Comparison of ENCODE assay signal across 8 cellular contexts in the genomic region with DNA sequence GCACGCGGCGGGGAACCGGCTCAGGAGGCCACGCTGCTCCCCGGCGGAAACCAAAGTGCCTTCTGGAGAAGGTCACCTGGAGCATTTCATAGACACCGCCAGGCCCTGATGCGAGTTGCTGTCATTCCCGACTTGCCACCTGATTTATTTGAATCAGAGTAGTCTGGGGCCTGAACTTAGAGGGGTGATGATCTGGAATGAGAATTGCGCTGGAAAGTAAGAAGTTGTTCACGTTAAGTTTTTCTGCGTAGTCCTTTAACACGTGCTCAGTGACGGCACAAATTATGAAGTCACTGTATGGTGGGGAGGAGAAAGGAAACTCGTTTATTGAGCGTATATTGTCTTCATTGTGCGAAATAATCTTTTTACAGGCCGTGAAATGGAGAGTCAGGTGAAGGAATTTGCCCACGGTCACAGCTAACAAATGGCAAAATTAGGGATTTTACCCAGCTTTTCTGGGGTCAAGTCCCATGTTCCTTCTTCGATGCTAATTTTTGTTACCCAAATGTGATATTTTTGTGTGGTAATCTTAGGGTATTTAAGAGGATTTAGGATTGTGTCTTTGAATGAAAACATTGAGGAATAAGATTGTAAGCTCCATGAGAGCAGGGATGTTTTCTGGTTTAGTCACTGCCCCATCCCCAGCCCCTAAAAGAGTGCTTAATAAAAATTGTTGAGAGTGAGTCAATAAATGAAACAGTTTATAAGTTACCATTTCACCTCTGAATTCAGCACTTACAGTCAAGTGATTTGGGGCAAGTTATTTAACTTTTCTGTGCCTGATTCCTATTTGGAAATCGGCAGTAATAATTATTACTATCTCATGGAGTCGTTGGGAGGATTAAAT. TPM values are rescaled to one million over a fixed set of nuclear protein-coding genes. Genes with fewer than 3 reads are reported as not detected.
DNase-seq lines count a peak whose midpoint lies in the region; ATAC-seq and TF ChIP-seq lines count a peak whose summit lies in the region.

No MANE protein-coding gene starts in this region.

- peaks cover 37% of the 10 kb centered on the region for H3K4me1 ChIP-seq in OCI-LY1 (ENCODE audit: insufficient read depth, low read length, severe bottlenecking)
- peaks cover 14% of the 10 kb centered on the region for H3K4me1 ChIP-seq in mammary epithelial cell (ENCODE audit: insufficient read depth, low read length)

- H3K27ac Mint-ChIP-seq in stimulated activated memory B cell treated with anti-CD40 and anti-IgM and Interleukin-4, amounts not matched to agents 10 μg/mL and 1 μg/mL and 100 μg/mL, for 72 hours, result peak overlapping the region; percentile 98

- intact Hi-C loops in mammary epithelial cell (cut with micrococcal nuclease), result loop anchor here (2.0 kb wide), 1 partner anchor 51 kb away; no protein-coding TSS in a partner anchor

- no peaks in the 10 kb centered on the region for H3K9me3 Mint-ChIP-seq in stimulated activated memory B cell treated with anti-CD40 and anti-IgM and Interleukin-4, amounts not matched to agents 10 μg/mL and 1 μg/mL and 100 μg/mL, for 72 hours

- dilution Hi-C loops in mammary epithelial cell (cut with HindIII; ENCODE audit: low sequenced_read_pairs), result loop anchor here (5.0 kb wide), 4 partner anchors 40 to 250 kb away; no protein-coding TSS in a partner anchor

- H3K9me3 ChIP-seq in OCI-LY1 (ENCODE audit: low read length), result no peaks in the 10 kb centered on the region
- no peaks in the 10 kb centered on the region for H3K9me3 ChIP-seq in mammary epithelial cell (replicated peaks; ENCODE audit: insufficient read depth, low read length)

- WGBS in mammary epithelial cell (ENCODE audit: low coverage, missing lambda C conversion rate), result 21% methylated on average over 14 of the region's 23 CpGs

- peak overlapping the region; percentile 70 for H3K4me3 ChIP-seq in OCI-LY1 (ENCODE audit: low read depth, low read length, poor library complexity, severe bottlenecking)
- H3K4me3 ChIP-seq in mammary epithelial cell (replicated peaks in 1 of 3; ENCODE audit: insufficient read depth in 1 of 3, low read depth in 2 of 3, low read length in 3 of 3), result peak overlapping the region; percentile 92 to 96 (median 95)

- no peak for TF ChIP-seq CTCF in OCI-LY1 (IDR thresholded peaks at IDR 0.05; ENCODE audit: low read length)
- TF ChIP-seq CTCF in mammary epithelial cell (conservative IDR thresholded peaks at IDR 0.05 in 1 of 2, IDR thresholded peaks at IDR 0.05 in 1 of 2; ENCODE audit: extremely low read depth in 1 of 2, insufficient read depth in 1 of 2, low read depth in 1 of 2, low read length in 2 of 2), result no peak

- BruUV-seq in mammary epithelial cell (replicated peaks; lab: Mats Ljungman, UMichigan), result TSS peak; percentile 48

- DNase-seq in AG08395 (ENCODE audit: low spot score) (peak; percentile 22), mammary epithelial cell (peak; percentile 48), kidney glomerular epithelial cell (lab: John Stamatoyannopoulos, UW) (peak; percentile 27), iPS-NIHi7 (ENCODE audit: extremely low spot score) (no peak), cortex of kidney (lab: John Stamatoyannopoulos, UW) (no peak)

- H3K36me3 ChIP-seq in OCI-LY1 (ENCODE audit: insufficient read depth, low read length) (peaks cover 37% of the 10 kb centered on the region; the same call in 1 of the 2 replicates), mammary epithelial cell (ENCODE audit: insufficient read depth, low read length) (peaks cover 7% of the 10 kb centered on the region)

- H3K9me2 ChIP-seq in OCI-LY1 (ENCODE audit: low read depth, low read length), result no peaks in the 10 kb centered on the region

- H3K4me3 Mint-ChIP-seq in stimulated activated memory B cell treated with anti-CD40 and anti-IgM and Interleukin-4, amounts not matched to agents 10 μg/mL and 1 μg/mL and 100 μg/mL, for 72 hours, result peak overlapping the region; percentile 95

- H3K4me2 ChIP-seq in OCI-LY1 (ENCODE audit: low read length) (peak overlapping the region; percentile 98), mammary epithelial cell (ENCODE audit: insufficient read depth, low read depth, low read length) (peak overlapping the region; percentile 88)

- CTCF ChIA-PET in mammary epithelial cell (lab: Charles Lee; ENCODE audit: low non-redundant PET), result interaction anchor here (0.6 kb wide), 1 partner anchor 16 kb away, joined by 3 read pairs; no protein-coding TSS in a partner anchor

- peaks cover 24% of the 10 kb centered on the region for H3K36me3 Mint-ChIP-seq in stimulated activated memory B cell treated with anti-CD40 and anti-IgM and Interleukin-4, amounts not matched to agents 10 μg/mL and 1 μg/mL and 100 μg/mL, for 72 hours

- H3K79me2 ChIP-seq in OCI-LY1 (ENCODE audit: insufficient read depth, low read length) (peaks cover 55% of the 10 kb centered on the region), mammary epithelial cell (ENCODE audit: insufficient read depth, low read length) (peaks cover 59% of the 10 kb centered on the region)

- no peaks in the 10 kb centered on the region for H4K20me1 ChIP-seq in OCI-LY1 (ENCODE audit: insufficient read depth, low read length)
- H4K20me1 ChIP-seq in mammary epithelial cell (ENCODE audit: insufficient read depth, low read length), result no peaks in the 10 kb centered on the region

- H2AFZ ChIP-seq in OCI-LY1 (ENCODE audit: low read length) (no peak overlapping the region), mammary epithelial cell (ENCODE audit: low read depth, low read length) (peak overlapping the region; percentile 90)

- in situ Hi-C loops in mammary epithelial cell (cut with MboI; ENCODE audit: low sequenced_read_pairs in 2 of 2), result loop anchor here in 1 of 2 donors (5.0 to 10.0 kb wide), 2 partner anchors 50 to 213 kb away; no protein-coding TSS in a partner anchor

- no peaks in the 10 kb centered on the region for H3F3A ChIP-seq in OCI-LY1 (ENCODE audit: insufficient read depth, low read length)

- ATAC-seq in GM18502 (IDR thresholded peaks at IDR 0.05; ENCODE audit: poor library complexity, unreplicated experiment), result peak; percentile 14
- peak; percentile 31 for ATAC-seq in stimulated activated memory B cell treated with anti-CD40 and anti-IgM and Interleukin-4, amounts not matched to agents 10 μg/mL and 1 μg/mL and 100 μg/mL, for 72 hours

- peak overlapping the region; percentile 82 for H3K27ac ChIP-seq in OCI-LY1 (ENCODE audit: low read depth, low read length, poor library complexity, severe bottlenecking)
- peak overlapping the region; percentile 96 for H3K27ac ChIP-seq in mammary epithelial cell (ENCODE audit: insufficient read depth, low read depth, low read length)

- peaks cover 49% of the 10 kb centered on the region for H3K4me1 Mint-ChIP-seq in stimulated activated memory B cell treated with anti-CD40 and anti-IgM and Interleukin-4, amounts not matched to agents 10 μg/mL and 1 μg/mL and 100 μg/mL, for 72 hours

- H3K9ac ChIP-seq in OCI-LY1 (ENCODE audit: low read length) (peak overlapping the region; percentile 91), mammary epithelial cell (ENCODE audit: insufficient read depth, low read length) (peak overlapping the region; percentile 95)

- H3K27me3 Mint-ChIP-seq in stimulated activated memory B cell treated with anti-CD40 and anti-IgM and Interleukin-4, amounts not matched to agents 10 μg/mL and 1 μg/mL and 100 μg/mL, for 72 hours, result no peaks in the 10 kb centered on the region

- H3K27me3 ChIP-seq in OCI-LY1 (ENCODE audit: insufficient read depth, low read length) (no peaks in the 10 kb centered on the region), mammary epithelial cell (ENCODE audit: insufficient read depth, low read length) (no peaks in the 10 kb centered on the region)

RNA-seq across cellular contexts. Expression of gene NBL1, which starts 46.4 kb away (rescaled TPM):
- total RNA-seq in mammary epithelial cell, result 100 to 1,000 TPM in 1 of 2 donors, 10 to 100 TPM in 1; 49.7 to 132 TPM
- polyA plus RNA-seq in mammary epithelial cell, result 108 TPM
- polyA minus RNA-seq in mammary epithelial cell, result 169 TPM

Comparison
In these comparisons a context has a peak if more than half of its experiments do, and no peak if none do; other contexts are left out.
1. DNase-seq: peak in AG08395 (single experiment), mammary epithelial cell (single experiment) and kidney glomerular epithelial cell (single experiment); none in iPS-NIHi7 (single experiment) and cortex of kidney (single experiment).